8 cellular contexts compared by ENCODE assay signal in the genomic region with DNA sequence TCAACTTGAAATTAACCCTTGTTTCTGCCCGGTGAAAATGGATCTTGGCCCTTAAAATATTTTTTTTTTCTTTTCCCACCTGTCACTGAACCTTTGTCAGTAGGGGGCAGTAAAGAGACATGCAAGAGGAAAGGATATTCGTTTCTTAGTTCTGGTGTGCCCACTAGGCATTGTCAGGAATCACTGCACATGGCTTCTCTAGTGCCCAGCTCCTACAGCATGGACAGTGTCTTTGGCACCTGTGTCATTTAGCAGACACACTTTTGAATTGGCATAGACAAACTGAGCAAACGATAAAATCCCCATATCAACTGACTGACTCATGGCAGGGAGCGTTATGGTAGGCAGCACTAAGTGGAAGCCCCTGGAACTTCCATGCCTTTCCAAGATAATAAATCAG.
A peak's percentile ranks its signal among the peaks of the same experiment; 100 is the strongest.
DNase-seq lines count a peak whose midpoint lies in the region; ATAC-seq, FAIRE-seq and TF ChIP-seq lines count a peak whose summit lies in the region.

No MANE protein-coding gene starts in this region.

- TF ChIP-seq CTCF in SK-N-SH (IDR thresholded peaks at IDR 0.05) (peak; percentile 61), kidney (IDR thresholded peaks at IDR 0.05; ENCODE audit: borderline replicate concordance, extremely low read depth, insufficient read depth) (peak; percentile 30)

- H3K4me1 Mint-ChIP-seq in CD8-positive, alpha-beta memory T cell = no peaks in the 10 kb centered on the region

- TF ChIP-seq RAD21 in SK-N-SH (IDR thresholded peaks at IDR 0.05; ENCODE audit: low read length) = peak; percentile 67

- H3K4me2 ChIP-seq in SK-N-SH = no peak overlapping the region

- CTCF ChIA-PET in SK-N-SH (lab: Yijun Ruan, JAX) = interaction anchor here (0.6 to 1.0 kb wide), 3 partner anchors 223 to 1007 kb away, joined by 3 to 4 read pairs (median 3); no protein-coding TSS in a partner anchor
- CTCF ChIA-PET in CD8-positive, alpha-beta memory T cell (lab: Charles Lee) = no interaction called here

- H3K27me3 ChIP-seq in SK-N-SH (ENCODE audit: insufficient read depth) = no peaks in the 10 kb centered on the region
- no peaks in the 10 kb centered on the region for H3K27me3 ChIP-seq in CD8-positive, alpha-beta memory T cell (ENCODE audit: insufficient read depth, low read length, poor library complexity, severe bottlenecking)

- FAIRE-seq in kidney (lab: Jason Lieb, UNC) = no peak

- no peak overlapping the region for H2AFZ ChIP-seq in SK-N-SH (ENCODE audit: low read depth)

- no peak overlapping the region for H3K4me3 Mint-ChIP-seq in CD8-positive, alpha-beta memory T cell

- intact Hi-C loops in kidney (cut with DNase I) = no loop called here

- no peaks in the 10 kb centered on the region for H3F3A ChIP-seq in SK-N-SH (replicated peaks; ENCODE audit: insufficient read depth)

- POLR2A ChIA-PET in SK-N-SH (lab: Yijun Ruan, JAX) = no interaction called here
- POLR2A ChIA-PET in CD8-positive, alpha-beta memory T cell (lab: Charles Lee) = no interaction called here

- DNase-seq in DMS153 treated with DMSO at 0.1 percent for 48 hours (lab: John Stamatoyannopoulos, UW; ENCODE audit: unreplicated experiment) = peak; percentile 59
- DNase-seq in HT1080 (ENCODE audit: low read depth) = peak; percentile 58
- DNase-seq in SK-N-SH = peak; percentile 7
- no peak for DNase-seq in kidney
- DNase-seq in activated CD8-positive, alpha-beta memory T cell treated with anti-CD3 and anti-CD28 coated beads, Interleukin-2, amount 50 U/mL, for 48 hours = no peak
- no peak for DNase-seq in AG08395 (ENCODE audit: low spot score)
- DNase-seq in CD8-positive, alpha-beta memory T cell = no peak

- no peaks in the 10 kb centered on the region for H3K36me3 Mint-ChIP-seq in CD8-positive, alpha-beta memory T cell

- H3K9ac ChIP-seq in SK-N-SH (no peak overlapping the region), kidney (ENCODE audit: low read length in 2 of 2) (no peak overlapping the region)

- TF ChIP-seq EP300 in SK-N-SH (IDR thresholded peaks at IDR 0.05; ENCODE audit: borderline replicate concordance in 1 of 2, low read depth in 1 of 2, low read length in 1 of 2) = no peak

- H3K9me2 ChIP-seq in SK-N-SH = no peaks in the 10 kb centered on the region

- H3K27ac ChIP-seq in SK-N-SH (ENCODE audit: low read depth in 2 of 2, low read length in 1 of 2) = no peak overlapping the region
- no peak overlapping the region for H3K27ac ChIP-seq in kidney (ENCODE audit: low read depth in 2 of 2, low read length in 2 of 2)
- H3K27ac ChIP-seq in CD8-positive, alpha-beta memory T cell (ENCODE audit: low read depth, low read length) = no peak overlapping the region

- no peaks in the 10 kb centered on the region for H4K20me1 ChIP-seq in SK-N-SH (ENCODE audit: insufficient read depth)

- H3K4me3 ChIP-seq in SK-N-SH (ENCODE audit: low read depth in 2 of 2, low read length in 1 of 2) (peak overlapping the region in 1 of 2 experiments; percentile 10; a peak in 1 of 4 replicates), kidney (ENCODE audit: low read length in 2 of 2) (no peak overlapping the region)
- H3K4me3 ChIP-seq in CD8-positive, alpha-beta memory T cell (ENCODE audit: low read length) = no peak overlapping the region

- peaks cover 4 to 49% (median 20%) of the 10 kb centered on the region in 5 donors for H3K9me3 Mint-ChIP-seq in CD8-positive, alpha-beta memory T cell

- H3K27ac Mint-ChIP-seq in CD8-positive, alpha-beta memory T cell = no peak overlapping the region

- no peak for ATAC-seq in HG02870 (IDR thresholded peaks at IDR 0.05; ENCODE audit: unreplicated experiment)

- H3K4me1 ChIP-seq in SK-N-SH (ENCODE audit: control insufficient read depth in 1 of 2, insufficient read depth in 2 of 2, low read depth in 1 of 2, low read length in 1 of 2) (no peaks in the 10 kb centered on the region), kidney (ENCODE audit: control insufficient read depth in 1 of 2, insufficient read depth in 1 of 2, low read depth in 1 of 2, low read length in 2 of 2) (no peaks in the 10 kb centered on the region)
- H3K4me1 ChIP-seq in CD8-positive, alpha-beta memory T cell (ENCODE audit: insufficient read depth, low read length) = no peaks in the 10 kb centered on the region

- no peaks in the 10 kb centered on the region for H3K27me3 Mint-ChIP-seq in CD8-positive, alpha-beta memory T cell

- 67% methylated on average over 4 of the region's 4 CpGs for WGBS in SK-N-SH (ENCODE audit: low lambda C conversion rate)

- H3K36me3 ChIP-seq in SK-N-SH (replicated peaks in 1 of 2; ENCODE audit: control insufficient read depth in 1 of 2, insufficient read depth in 2 of 2, low read length in 1 of 2) (no peaks in the 10 kb centered on the region), kidney (ENCODE audit: control insufficient read depth in 1 of 2, insufficient read depth in 2 of 2, low read length in 2 of 2) (no peaks in the 10 kb centered on the region)
- no peaks in the 10 kb centered on the region for H3K36me3 ChIP-seq in CD8-positive, alpha-beta memory T cell (ENCODE audit: insufficient read depth, low read length)

- H3K9me3 ChIP-seq in SK-N-SH (no peaks in the 10 kb centered on the region), kidney (ENCODE audit: control insufficient read depth in 1 of 2, low read length in 2 of 2) (no peaks in the 10 kb centered on the region)
- H3K9me3 ChIP-seq in CD8-positive, alpha-beta memory T cell (ENCODE audit: low read length) = no peaks in the 10 kb centered on the region

- no peaks in the 10 kb centered on the region for H3K79me2 ChIP-seq in SK-N-SH (ENCODE audit: insufficient read depth)

TF ChIP-seq in SK-N-SH, 30 proteins besides CTCF, POLR2A, EP300 and RAD21:
- TF ChIP-seq GABPA (IDR thresholded peaks at IDR 0.05; ENCODE audit: low read depth) = no peak
- peak; percentile 17; the same call in 1 of the 2 replicates for TF ChIP-seq SMC3 (IDR thresholded peaks at IDR 0.05; ENCODE audit: low read depth, low read length)
TF ChIP-seq in SK-N-SH: peak in this region for 1.

Comparison
In these comparisons a context has a peak if more than half of its experiments do, and no peak if none do; other contexts are left out.
1. DNase-seq: peak in DMS153 treated with DMSO at 0.1 percent for 48 hours (single experiment), HT1080 (single experiment) and SK-N-SH (single experiment); none in kidney (single experiment), activated CD8-positive, alpha-beta memory T cell treated with anti-CD3 and anti-CD28 coated beads, Interleukin-2, amount 50 U/mL, for 48 hours (single experiment), AG08395 (single experiment) and CD8-positive, alpha-beta memory T cell (0 of 5).